ENCODE assay signal across 11 cellular contexts in genomic region chr18:77478619-77479018, GRCh38.
A peak's percentile ranks its signal among the peaks of the same experiment; 100 is the strongest.
DNase-seq lines count a peak whose midpoint lies in the region; ATAC-seq and TF ChIP-seq lines count a peak whose summit lies in the region.
"Had no signal": no experiment of that assay in that cellular context is flagged by ENCODE, and none has a peak within 500 bp of the region (broad histone marks: within the 10 kb centered on the region; RNA-seq: fewer than 3 reads in every experiment).

No MANE protein-coding gene starts in this region.

- H3K4me3 Mint-ChIP-seq in activated naive CD8-positive, alpha-beta T cell treated with anti-CD3 and anti-CD28 coated beads for 36 hours: no peak overlapping the region
- H3K4me3 Mint-ChIP-seq: brain had no signal

- no TSS peak for BruUV-seq in OCI-LY7 (replicated peaks; lab: Mats Ljungman, UMichigan)

- no peaks in the 10 kb centered on the region for H4K20me1 ChIP-seq in OCI-LY7 (ENCODE audit: insufficient read depth, low read length)

- POLR2A ChIA-PET in OCI-LY7 (lab: Charles Lee): no interaction called here

- H3K36me3 ChIP-seq in esophagus muscularis mucosa: no peaks in the 10 kb centered on the region
- H3K36me3 ChIP-seq in OCI-LY7 (ENCODE audit: insufficient read depth, low read length): no peaks in the 10 kb centered on the region
- H3K36me3 ChIP-seq: neutrophil had no signal

- 41% methylated on average over 6 of the region's 6 CpGs for WGBS in esophagus muscularis mucosa

- H2AFZ ChIP-seq in OCI-LY7 (ENCODE audit: low read length): no peak overlapping the region

- ATAC-seq in GM19035 (IDR thresholded peaks at IDR 0.05; ENCODE audit: unreplicated experiment): no peak

- H3K79me2 ChIP-seq in OCI-LY7 (ENCODE audit: insufficient read depth, low read depth, low read length): no peaks in the 10 kb centered on the region

- peaks cover 29% of the 10 kb centered on the region for H3K27me3 Mint-ChIP-seq in activated naive CD8-positive, alpha-beta T cell treated with anti-CD3 and anti-CD28 coated beads for 36 hours

- H3K9me3 Mint-ChIP-seq in activated naive CD8-positive, alpha-beta T cell treated with anti-CD3 and anti-CD28 coated beads for 36 hours: no peaks in the 10 kb centered on the region

- no peak overlapping the region for H3K27ac Mint-ChIP-seq in activated naive CD8-positive, alpha-beta T cell treated with anti-CD3 and anti-CD28 coated beads for 36 hours
- H3K27ac Mint-ChIP-seq: brain had no signal

- peaks cover 0 to 4% (median 0%) of the 10 kb centered on the region in 4 donors for H3K27me3 ChIP-seq in esophagus muscularis mucosa
- H3K27me3 ChIP-seq: neutrophil had no signal

- DNase-seq in NCI-H774 (lab: John Stamatoyannopoulos, UW) (peak; percentile 6), esophagus muscularis mucosa (ENCODE audit: extremely low spot score) (no peak), pons (ENCODE audit: low spot score) (peak; percentile 69), OCI-LY7 (ENCODE audit: low spot score) (no peak), islet precursor cell (no peak)
- no peak for DNase-seq in activated naive CD8-positive, alpha-beta T cell treated with anti-CD3 and anti-CD28 coated beads for 36 hours
- DNase-seq: NCI-H510A had no signal

- no peaks in the 10 kb centered on the region for H3K4me1 Mint-ChIP-seq in activated naive CD8-positive, alpha-beta T cell treated with anti-CD3 and anti-CD28 coated beads for 36 hours

- H3K9me3 ChIP-seq in esophagus muscularis mucosa (no peaks in the 10 kb centered on the region), OCI-LY7 (ENCODE audit: low read length) (no peaks in the 10 kb centered on the region)
- H3K9me3 ChIP-seq: neutrophil had no signal

- peak; percentile 31 for TF ChIP-seq EP300 in esophagus muscularis mucosa (IDR thresholded peaks at IDR 0.05)

- no peak for TF ChIP-seq POLR2A in esophagus muscularis mucosa (IDR thresholded peaks at IDR 0.05; ENCODE audit: low read depth)

- H3K4me3 ChIP-seq in esophagus muscularis mucosa: no peak overlapping the region
- no peak overlapping the region for H3K4me3 ChIP-seq in OCI-LY7 (ENCODE audit: low read depth, low read length, poor library complexity, severe bottlenecking)

- H3K4me1 ChIP-seq in esophagus muscularis mucosa (peaks cover 3 to 6% (median 5%) of the 10 kb centered on the region in 4 donors), OCI-LY7 (ENCODE audit: insufficient read depth, low read length, poor library complexity, severe bottlenecking) (no peaks in the 10 kb centered on the region)

- intact Hi-C loops in esophagus muscularis mucosa (cut with DNase I) (no loop called here), OCI-LY7 (cut with micrococcal nuclease; ENCODE audit: unreplicated experiment) (no loop called here)

- H3K9me2 ChIP-seq in OCI-LY7 (ENCODE audit: insufficient read depth, low read length): no peaks in the 10 kb centered on the region

- no peaks in the 10 kb centered on the region for H3K36me3 Mint-ChIP-seq in activated naive CD8-positive, alpha-beta T cell treated with anti-CD3 and anti-CD28 coated beads for 36 hours
- H3K36me3 Mint-ChIP-seq: brain had no signal

- CTCF ChIA-PET in OCI-LY7 (lab: Charles Lee; ENCODE audit: unreplicated experiment): no interaction called here

- H3K4me2 ChIP-seq in OCI-LY7 (ENCODE audit: low read length): no peak overlapping the region

- peak overlapping the region in 3 of 4 donors; percentile 2 to 37 (median 10) for H3K27ac ChIP-seq in esophagus muscularis mucosa (replicated peaks in 1 of 4)
- no peak overlapping the region for H3K27ac ChIP-seq in OCI-LY7 (ENCODE audit: low read depth, low read length, poor library complexity, severe bottlenecking)
- H3K27ac ChIP-seq: neutrophil had no signal

- TF ChIP-seq CTCF in GM12872 (IDR thresholded peaks at IDR 0.05; ENCODE audit: insufficient read depth, low read depth, low read length): 0 out of 3 replicates have a peak, but pooled peaks have one; percentile 24
- peak in 1 of 3 experiments; percentile 24 for TF ChIP-seq CTCF in esophagus muscularis mucosa (IDR thresholded peaks at IDR 0.05)
- TF ChIP-seq CTCF in OCI-LY7 (conservative IDR thresholded peaks at IDR 0.05; ENCODE audit: low read length): no peak

Comparison
In these comparisons a context has a peak if more than half of its experiments do, and no peak if none do; other contexts are left out.
1. DNase-seq: peak in NCI-H774 (single experiment) and pons (single experiment); none in esophagus muscularis mucosa (single experiment), OCI-LY7 (single experiment), activated naive CD8-positive, alpha-beta T cell treated with anti-CD3 and anti-CD28 coated beads for 36 hours (single experiment) and islet precursor cell (single experiment).